ENCODE assay signal across 1 cellular context in the genomic region with DNA sequence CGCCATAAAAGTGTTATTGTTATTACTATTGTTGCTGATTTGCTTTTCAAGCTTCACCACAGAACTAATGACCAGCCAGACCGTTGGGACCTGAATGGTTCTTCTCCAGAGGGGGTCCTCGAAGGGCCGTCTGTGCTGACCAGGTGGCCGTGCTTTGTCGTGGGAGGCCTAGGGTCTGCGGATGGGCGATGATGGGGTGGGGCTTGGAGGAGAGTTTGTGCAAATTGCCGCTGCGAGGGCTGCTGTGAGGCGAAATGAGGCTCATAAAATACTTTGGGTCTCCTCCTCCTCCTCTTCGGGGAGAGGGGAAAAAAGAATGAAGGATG.
TF ChIP-seq lines count a peak whose summit lies in the region.

No MANE protein-coding gene starts in this region.

TF ChIP-seq in HCT116, 20 proteins besides CTCF, POLR2A, EP300 and RAD21 (continued from another document):
- TF ChIP-seq YY1 (IDR thresholded peaks at IDR 0.05; ENCODE audit: extremely low read depth, insufficient replicate concordance, low read depth, low read length) (no peak), ZNF274 (IDR thresholded peaks at IDR 0.05; ENCODE audit: low read depth, low read length) (no peak), ELF1 (IDR thresholded peaks at IDR 0.05; ENCODE audit: borderline replicate concordance, low read depth) (no peak), CEBPB (IDR thresholded peaks at IDR 0.05; ENCODE audit: low read depth) (no peak)
